Comparison of ENCODE assay signal across 9 cellular contexts in the genomic region with DNA sequence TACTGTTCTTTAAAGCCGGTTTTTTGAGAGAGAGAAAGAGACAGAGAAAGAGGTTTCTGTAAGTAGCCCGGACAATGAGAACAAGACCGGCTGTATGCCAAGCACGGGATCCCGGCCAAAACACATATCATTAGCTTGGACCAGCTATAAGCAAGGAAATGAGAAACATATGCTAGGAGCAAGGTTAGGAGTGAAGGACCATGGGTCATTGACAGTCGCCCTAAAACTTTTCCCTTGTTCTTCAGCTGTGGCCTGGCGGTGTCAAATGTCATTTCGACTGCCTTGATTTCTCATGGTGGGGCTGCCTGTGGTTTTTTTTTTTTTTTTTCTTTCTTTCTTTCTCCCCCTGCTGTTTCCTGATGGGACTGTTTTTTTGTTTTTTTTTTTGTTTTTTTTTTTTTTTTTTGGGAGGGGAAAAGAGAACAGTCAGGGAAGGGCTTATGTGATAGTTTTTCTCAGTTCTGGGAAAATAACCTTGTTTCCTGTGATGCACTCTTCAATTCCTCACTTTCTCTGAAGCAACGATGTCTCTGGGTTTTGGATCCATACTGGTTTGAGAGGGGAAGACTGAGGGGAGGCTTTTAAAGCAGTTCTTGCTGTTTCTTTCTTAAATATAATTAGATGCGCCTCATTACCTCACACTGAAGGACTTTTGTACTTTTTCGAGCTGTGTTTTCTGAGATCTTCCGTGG.
DNase-seq lines count a peak whose midpoint lies in the region; ATAC-seq and TF ChIP-seq lines count a peak whose summit lies in the region.
"Had no signal": no experiment of that assay in that cellular context is flagged by ENCODE, and none has a peak within 500 bp of the region (broad histone marks: within the 10 kb centered on the region; RNA-seq: fewer than 3 reads in every experiment).

No MANE protein-coding gene starts in this region.

- no peak overlapping the region for H3K27ac Mint-ChIP-seq in CD4-positive, alpha-beta T cell
- no peak overlapping the region for H3K27ac Mint-ChIP-seq in activated T-cell treated with anti-CD3 and anti-CD28 coated beads, Interleukin-2, amount 50 U/mL, for 24 hours
- H3K27ac Mint-ChIP-seq: memory B cell had no signal

- intact Hi-C loops in prostate gland (cut with DNase I): loop anchor here (5.0 kb wide), 1 partner anchor 105 kb away; no protein-coding TSS in a partner anchor
- intact Hi-C loops in CD4-positive, alpha-beta T cell (cut with DNase I, micrococcal nuclease): no loop called here

- H3K4me3 Mint-ChIP-seq in CD4-positive, alpha-beta T cell: no peak overlapping the region
- H3K4me3 Mint-ChIP-seq in activated T-cell treated with anti-CD3 and anti-CD28 coated beads, Interleukin-2, amount 50 U/mL, for 24 hours: no peak overlapping the region
- H3K4me3 Mint-ChIP-seq: memory B cell had no signal

- TF ChIP-seq POLR2A in prostate gland (IDR thresholded peaks at IDR 0.05): no peak

- H3K4me1 Mint-ChIP-seq in CD4-positive, alpha-beta T cell (ENCODE audit: low read depth): no peaks in the 10 kb centered on the region
- H3K4me1 Mint-ChIP-seq in activated T-cell treated with anti-CD3 and anti-CD28 coated beads, Interleukin-2, amount 50 U/mL, for 24 hours (ENCODE audit: low read depth): no peaks in the 10 kb centered on the region
- H3K4me1 Mint-ChIP-seq: memory B cell had no signal

- 27% methylated on average over 12 of the region's 12 CpGs for WGBS in prostate gland

- peaks cover 4% of the 10 kb centered on the region for H3K4me1 ChIP-seq in prostate gland (replicated peaks)

- POLR2A ChIA-PET in CD4-positive, alpha-beta T cell (lab: Charles Lee): no interaction called here

- DNase-seq in H7: peak; percentile 68
- peak; percentile 16 for DNase-seq in RPMI8226
- peak; percentile 98 for DNase-seq in fibroblast of the conjunctiva (ENCODE audit: low read depth)
- DNase-seq in prostate gland (ENCODE audit: low spot score): peak; percentile 87
- no peak for DNase-seq in OCI-M2 (lab: John Stamatoyannopoulos, UW; ENCODE audit: unreplicated experiment)
- DNase-seq in CD4-positive, alpha-beta T cell: no peak
- no peak for DNase-seq in activated T-cell treated with anti-CD3 and anti-CD28 coated beads, Interleukin-2, amount 50 U/mL, for 24 hours
- no peak for DNase-seq in SKM-1 treated with dmso at 0.1 percent for 144 hours (lab: John Stamatoyannopoulos, UW; ENCODE audit: unreplicated experiment)

- no peaks in the 10 kb centered on the region for H3K36me3 ChIP-seq in H7 (replicated peaks; ENCODE audit: control insufficient read depth, insufficient read depth, low read length)
- H3K36me3 ChIP-seq in prostate gland: no peaks in the 10 kb centered on the region

- H3K27me3 Mint-ChIP-seq in CD4-positive, alpha-beta T cell: no peaks in the 10 kb centered on the region
- H3K27me3 Mint-ChIP-seq in activated T-cell treated with anti-CD3 and anti-CD28 coated beads, Interleukin-2, amount 50 U/mL, for 24 hours: no peaks in the 10 kb centered on the region

- CTCF ChIA-PET in CD4-positive, alpha-beta T cell (lab: Charles Lee): no interaction called here

- no peaks in the 10 kb centered on the region for H3K36me3 Mint-ChIP-seq in CD4-positive, alpha-beta T cell (ENCODE audit: low read depth)
- no peaks in the 10 kb centered on the region for H3K36me3 Mint-ChIP-seq in activated T-cell treated with anti-CD3 and anti-CD28 coated beads, Interleukin-2, amount 50 U/mL, for 24 hours (ENCODE audit: low read depth)
- H3K36me3 Mint-ChIP-seq: memory B cell had no signal

- no peak overlapping the region for H3K4me3 ChIP-seq in H7 (ENCODE audit: insufficient read depth, low read depth, low read length)
- no peak overlapping the region for H3K4me3 ChIP-seq in prostate gland

- no peaks in the 10 kb centered on the region for H3K9me3 ChIP-seq in prostate gland
- no peaks in the 10 kb centered on the region for H3K9me3 ChIP-seq in CD4-positive, alpha-beta T cell (ENCODE audit: control insufficient read depth, low read length)

- H3K27me3 ChIP-seq in H7 (ENCODE audit: control insufficient read depth, insufficient read depth, low read length) (peaks cover 4% of the 10 kb centered on the region), prostate gland (replicated peaks; ENCODE audit: insufficient read depth) (no peaks in the 10 kb centered on the region)
- H3K27me3 ChIP-seq in CD4-positive, alpha-beta T cell (ENCODE audit: control insufficient read depth, insufficient read depth, low read length): no peaks in the 10 kb centered on the region

- peak in 2 of 4 experiments; percentile 13 to 27 for TF ChIP-seq CTCF in prostate gland (IDR thresholded peaks at IDR 0.05)
- no peak for TF ChIP-seq CTCF in CD4-positive, alpha-beta T cell (IDR thresholded peaks at IDR 0.05)

- no peak for ATAC-seq in CD4-positive, alpha-beta T cell (ENCODE audit: poor library complexity)

- H3K27ac ChIP-seq in prostate gland: peak overlapping the region; percentile 18 to 69
- no peak overlapping the region for H3K27ac ChIP-seq in CD4-positive, alpha-beta T cell (ENCODE audit: low read depth, low read length)

- H3K9me3 Mint-ChIP-seq in CD4-positive, alpha-beta T cell: peaks cover 2% of the 10 kb centered on the region
- no peaks in the 10 kb centered on the region for H3K9me3 Mint-ChIP-seq in activated T-cell treated with anti-CD3 and anti-CD28 coated beads, Interleukin-2, amount 50 U/mL, for 24 hours
- H3K9me3 Mint-ChIP-seq: memory B cell had no signal

Comparison
In these comparisons a context has a peak if more than half of its experiments do, and no peak if none do; other contexts are left out.
1. DNase-seq: peak in H7 (single experiment), RPMI8226 (single experiment), fibroblast of the conjunctiva (single experiment) and prostate gland (single experiment); none in OCI-M2 (single experiment), CD4-positive, alpha-beta T cell (0 of 10), activated T-cell treated with anti-CD3 and anti-CD28 coated beads, Interleukin-2, amount 50 U/mL, for 24 hours (single experiment) and SKM-1 treated with dmso at 0.1 percent for 144 hours (single experiment).